Comparison of ENCODE assay signal across 7 cellular contexts in the genomic region with DNA sequence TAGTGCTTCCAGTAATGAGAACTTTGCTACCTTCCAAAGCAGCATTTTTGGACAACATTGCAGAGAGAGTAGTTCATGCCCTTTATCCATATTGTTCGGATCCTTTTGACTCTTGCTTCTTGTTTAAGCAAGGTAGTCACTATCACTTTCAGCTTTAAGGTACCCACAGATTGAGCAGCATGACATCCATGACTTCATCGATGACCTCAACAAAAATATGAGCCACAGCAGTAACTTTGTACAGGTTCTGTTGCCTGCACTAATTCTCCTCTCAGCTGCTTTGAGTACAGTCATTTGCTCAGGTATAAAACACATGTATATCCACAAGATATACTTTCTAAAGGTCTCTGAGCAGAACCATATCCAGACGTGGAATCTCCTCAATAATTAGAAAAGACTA.
"Had no signal": no experiment of that assay in that cellular context is flagged by ENCODE, and none has a peak within 500 bp of the region (broad histone marks: within the 10 kb centered on the region; RNA-seq: fewer than 3 reads in every experiment).

No MANE protein-coding gene starts in this region.

- DNase-seq: IMR-90, KBM-7, KG1 had no signal

- H3K36me3 Mint-ChIP-seq: IgD-negative memory B cell had no signal

- H3K27ac Mint-ChIP-seq: IgD-negative memory B cell had no signal

- H3K27me3 Mint-ChIP-seq: IgD-negative memory B cell had no signal

- H3K4me3 ChIP-seq: K562 had no signal

- H3K4me1 Mint-ChIP-seq: IgD-negative memory B cell had no signal

- H3K4me3 Mint-ChIP-seq: IgD-negative memory B cell had no signal

- ATAC-seq: HepG2, K562 had no signal

- H3K27ac ChIP-seq: HL-60 had no signal
